Comparison of ENCODE assay signal across 29 cellular contexts in genomic region chr5:86625148-86625547, GRCh38.
"Had no signal": no experiment of that assay in that cellular context is flagged by ENCODE, and none has a peak within 500 bp of the region (broad histone marks: within the 10 kb centered on the region; RNA-seq: fewer than 3 reads in every experiment).

No MANE protein-coding gene starts in this region.

- DNase-seq: activated CD4-positive, alpha-beta T cell treated with anti-CD3 and anti-CD28 coated beads for 48 hours; activated CD4-positive, alpha-beta T cell treated with anti-CD3 and anti-CD28 coated beads, Interleukin-2, amount 50 U/mL, for 4 hours; activated CD8-positive, alpha-beta T cell treated with anti-CD3 and anti-CD28 coated beads, Interleukin-2, amount 10 ng/mL, durations not matched to agents 7 days and 5 days; activated effector memory CD4-positive, alpha-beta T cell treated with Interleukin-2 at 50 U/mL for 16 hours; activated naive CD4-positive, alpha-beta T cell; activated T-cell treated with anti-CD3 and anti-CD28 coated beads, Interleukin-2, amount 50 U/mL, for 24 hours; aorta; caudate nucleus; colonic mucosa; NCI-H1092; NCI-H1417; NCI-H1694; NCI-H2029; NCI-H2107; NCI-H2171 treated with DMSO at 0.1 percent for 48 hours; NCI-H345; NCI-H510A; NCI-H526 treated with DMSO at 0.1 percent for 48 hours; NCI-H82; NK-92 treated with Interleukin-12 subunit alpha and Interleukin-12 subunit beta, amount 100 ng/mL, for 24 hours; Peyer's patch; Right ventricle myocardium superior; SJCRH30; SK-N-SH; SW 1271 had no signal

- H3K4me3 Mint-ChIP-seq: activated CD8-positive, alpha-beta T cell treated with anti-CD3 and anti-CD28 coated beads, Interleukin-2, amount 10 ng/mL, durations not matched to agents 7 days and 5 days; activated naive CD4-positive, alpha-beta T cell treated with anti-CD3 and anti-CD28 coated beads, Interleukin-2, amount 50 U/mL, for 24 hours; activated T-cell treated with anti-CD3 and anti-CD28 coated beads, Interleukin-2, amount 50 U/mL, for 24 hours; activated T-helper 1 cell treated with anti-CD3 and anti-CD28 coated beads, Interleukin-12 subunit alpha, Interleukin-12 subunit beta, Interleukin-2, Interleukin-4 antibody, amounts not matched to agents 30 ng/mL and 10 ng/mL and 1 ng/mL, durations not matched to agents 14 hours and 24 hours and 36 hours; T-helper 2 cell treated with Interferon-gamma antibody and Interleukin-4, amounts not matched to agents 5 μg/mL and 100 μg/mL, for 36 hours had no signal

- H3K9me3 Mint-ChIP-seq: activated naive CD4-positive, alpha-beta T cell treated with anti-CD3 and anti-CD28 coated beads, Interleukin-2, amount 50 U/mL, for 24 hours; activated T-cell treated with anti-CD3 and anti-CD28 coated beads, Interleukin-2, amount 50 U/mL, for 24 hours; activated T-helper 1 cell treated with anti-CD3 and anti-CD28 coated beads, Interleukin-12 subunit alpha, Interleukin-12 subunit beta, Interleukin-2, Interleukin-4 antibody, amounts not matched to agents 30 ng/mL and 10 ng/mL and 1 ng/mL, durations not matched to agents 14 hours and 24 hours and 36 hours; T-helper 2 cell treated with Interferon-gamma antibody and Interleukin-4, amounts not matched to agents 5 μg/mL and 100 μg/mL, for 36 hours had no signal

- ATAC-seq: activated CD4-positive, CD25-positive, alpha-beta regulatory T cell treated with anti-CD3 and anti-CD28 coated beads, Interleukin-2, amount 50 U/mL, for 24 hours; activated CD8-positive, alpha-beta T cell treated with anti-CD3 and anti-CD28 coated beads, Interleukin-2, amount 10 ng/mL, durations not matched to agents 7 days and 5 days had no signal

- H3K27ac Mint-ChIP-seq: activated CD8-positive, alpha-beta T cell treated with anti-CD3 and anti-CD28 coated beads, Interleukin-2, amount 10 ng/mL, durations not matched to agents 7 days and 5 days; activated T-cell treated with anti-CD3 and anti-CD28 coated beads, Interleukin-2, amount 50 U/mL, for 24 hours; activated T-helper 1 cell treated with anti-CD3 and anti-CD28 coated beads, Interleukin-12 subunit alpha, Interleukin-12 subunit beta, Interleukin-2, Interleukin-4 antibody, amounts not matched to agents 30 ng/mL and 10 ng/mL and 1 ng/mL, durations not matched to agents 14 hours and 24 hours and 36 hours; T-helper 2 cell treated with Interferon-gamma antibody and Interleukin-4, amounts not matched to agents 5 μg/mL and 100 μg/mL, for 36 hours had no signal
